Comparison of ENCODE assay signal across 9 cellular contexts in genomic region chr3:169668081-169668956, GRCh38. TPM values are rescaled to one million over a fixed set of nuclear protein-coding genes. Genes with fewer than 3 reads are reported as not detected.
DNase-seq lines count a peak whose midpoint lies in the region; ATAC-seq and TF ChIP-seq lines count a peak whose summit lies in the region.
"Had no signal": no experiment of that assay in that cellular context is flagged by ENCODE, and none has a peak within 500 bp of the region (broad histone marks: within the 10 kb centered on the region; RNA-seq: fewer than 3 reads in every experiment).

No MANE protein-coding gene starts in this region.

- DNase-seq in NCI-H146 (lab: John Stamatoyannopoulos, UW) (peak; percentile 58), NCI-H146 treated with DMSO at 0.1 percent for 48 hours (lab: John Stamatoyannopoulos, UW; ENCODE audit: unreplicated experiment) (no peak), HuH-7.5 (ENCODE audit: low spot score) (peak; percentile 73), right cardiac atrium (peak; percentile 53 to 81 (median 78)), sigmoid colon (no peak)
- DNase-seq in activated T-cell treated with anti-CD3 and anti-CD28 coated beads, Interleukin-2, amount 50 U/mL, for 72 hours: peak in 1 of 2 donors; percentile 40

- peak; percentile 47 to 55 for ATAC-seq in activated T-cell treated with anti-CD3 and anti-CD28 coated beads, Interleukin-2, amount 50 U/mL, for 72 hours (replicated peaks in 1 of 2)
- peak; percentile 70 to 72 for ATAC-seq in right cardiac atrium
- no peak for ATAC-seq in GM21526 (IDR thresholded peaks at IDR 0.05; ENCODE audit: low FRiP score, unreplicated experiment)
- no peak for ATAC-seq in HG03457 (IDR thresholded peaks at IDR 0.05; ENCODE audit: unreplicated experiment)

- peaks cover 0 to 2% of the 10 kb centered on the region in 2 donors for H3K36me3 Mint-ChIP-seq in activated T-cell treated with anti-CD3 and anti-CD28 coated beads, Interleukin-2, amount 50 U/mL, for 72 hours (ENCODE audit: insufficient read depth in 2 of 2)

- intact Hi-C loops in right cardiac atrium (cut with DNase I) (loop anchor here (5.0 to 10.0 kb wide), 7 partner anchors 79 to 624 kb away; no protein-coding TSS in a partner anchor), sigmoid colon (cut with DNase I) (loop anchor here (2.0 to 5.0 kb wide), 4 partner anchors 520 to 801 kb away; no protein-coding TSS in a partner anchor)

- peaks cover 86% of the 10 kb centered on the region for H3K27me3 Mint-ChIP-seq in activated T-cell treated with anti-CD3 and anti-CD28 coated beads, Interleukin-2, amount 50 U/mL, for 72 hours (ENCODE audit: low read depth)

- no peaks in the 10 kb centered on the region for H3K27me3 ChIP-seq in right cardiac atrium (ENCODE audit: control insufficient read depth, insufficient read depth)
- peaks cover 54 to 98% (median 81%) of the 10 kb centered on the region in 3 donors for H3K27me3 ChIP-seq in sigmoid colon

- H3K9me3 Mint-ChIP-seq in activated T-cell treated with anti-CD3 and anti-CD28 coated beads, Interleukin-2, amount 50 U/mL, for 72 hours: no peaks in the 10 kb centered on the region

- H3K36me3 ChIP-seq in sigmoid colon: no peaks in the 10 kb centered on the region

- no peak for TF ChIP-seq POLR2A in sigmoid colon (IDR thresholded peaks at IDR 0.05)

- no peak overlapping the region for H3K27ac Mint-ChIP-seq in activated T-cell treated with anti-CD3 and anti-CD28 coated beads, Interleukin-2, amount 50 U/mL, for 72 hours

- WGBS in right cardiac atrium: 3% methylated on average over 58 of the region's 58 CpGs
- WGBS in sigmoid colon, 2 donors: 1% methylated on average over 58 of the region's 58 CpGs

- H3K4me1 ChIP-seq in right cardiac atrium (ENCODE audit: control insufficient read depth, insufficient read depth, low read length): no peaks in the 10 kb centered on the region
- peaks cover 0 to 27% (median 25%) of the 10 kb centered on the region in 4 donors for H3K4me1 ChIP-seq in sigmoid colon

- no peak for TF ChIP-seq EP300 in sigmoid colon (IDR thresholded peaks at IDR 0.05)

- peaks cover 30% of the 10 kb centered on the region for H3K4me1 Mint-ChIP-seq in activated T-cell treated with anti-CD3 and anti-CD28 coated beads, Interleukin-2, amount 50 U/mL, for 72 hours (ENCODE audit: low read depth)

- H3K27ac ChIP-seq in right cardiac atrium (ENCODE audit: low read length): no peak overlapping the region
- peak overlapping the region in 1 of 4 donors; percentile 46 for H3K27ac ChIP-seq in sigmoid colon

- H3K4me3 ChIP-seq in right cardiac atrium (ENCODE audit: low read length) (peak overlapping the region; percentile 35), sigmoid colon (peak overlapping the region in 3 of 4 donors; percentile 25 to 35 (median 30))

- H3K9me3 ChIP-seq in right cardiac atrium (ENCODE audit: control insufficient read depth, low read length) (no peaks in the 10 kb centered on the region), sigmoid colon (no peaks in the 10 kb centered on the region)

- no peak for TF ChIP-seq CTCF in sigmoid colon (IDR thresholded peaks at IDR 0.05)

- peak overlapping the region; percentile 70 to 74 for H3K4me3 Mint-ChIP-seq in activated T-cell treated with anti-CD3 and anti-CD28 coated beads, Interleukin-2, amount 50 U/mL, for 72 hours

RNA-seq across cellular contexts. Expression of gene MECOM, which starts 4.8 kb away (rescaled TPM):
- total RNA-seq in activated T-cell treated with anti-CD3 and anti-CD28 coated beads, Interleukin-2, amount 50 U/mL, for 72 hours: not detected
- 10 to 100 TPM; 23.2 to 29.9 (median 27.1) TPM for total RNA-seq in right cardiac atrium
- 8.2 TPM for polyA plus RNA-seq in right cardiac atrium
- total RNA-seq in sigmoid colon: 10 to 100 TPM in 1 of 4 donors, 1 to 10 TPM in 3; 3.0 to 17.7 (median 4.6) TPM
- polyA plus RNA-seq in sigmoid colon: 10 to 100 TPM; 12.0 to 23.2 (median 15.3) TPM
- total RNA-seq: activated CD8-positive, alpha-beta memory T cell treated with anti-CD3 and anti-CD28 coated beads for 36 hours had no signal

Comparison
In these comparisons a context has a peak if more than half of its experiments do, and no peak if none do; other contexts are left out.
1. DNase-seq: peak in NCI-H146 (single experiment), HuH-7.5 (single experiment) and right cardiac atrium (3 of 3); none in NCI-H146 treated with DMSO at 0.1 percent for 48 hours (single experiment) and sigmoid colon (single experiment).
2. ATAC-seq: peak in activated T-cell treated with anti-CD3 and anti-CD28 coated beads, Interleukin-2, amount 50 U/mL, for 72 hours (2 of 2) and right cardiac atrium (2 of 2); none in GM21526 (single experiment) and HG03457 (single experiment).